In genomic region chr1:227542153-227543120, GRCh38 we compare ENCODE assay signal across 1 cellular context.
TF ChIP-seq lines count a peak whose summit lies in the region.

No MANE protein-coding gene starts in this region.

TF ChIP-seq in HepG2, 621 proteins besides CTCF, POLR2A, EP300 and RAD21 (continued from another document and continues in another):
- TF ChIP-seq ZNF574 (CRISPR knock-in tag; IDR thresholded peaks at IDR 0.05): peak; percentile 81
- TF ChIP-seq MED1 (CRISPR knock-in tag; IDR thresholded peaks at IDR 0.05): peak; percentile 54
- TF ChIP-seq GATAD1 (CRISPR knock-in tag; IDR thresholded peaks at IDR 0.05): 0 out of 2 replicates have a peak, but pooled peaks have one; percentile 13
- TF ChIP-seq DZIP1 (CRISPR knock-in tag; IDR thresholded peaks at IDR 0.05): peak; percentile 37; the same call in 1 of the 2 replicates
- TF ChIP-seq ZGPAT (CRISPR knock-in tag; IDR thresholded peaks at IDR 0.05): peak; percentile 30; the same call in 1 of the 2 replicates
- TF ChIP-seq YY1 (IDR thresholded peaks at IDR 0.05; ENCODE audit: insufficient read depth, insufficient replicate concordance, low read depth, low read length): peak; percentile 71
- peak; percentile 46; the same call in 1 of the 2 replicates for TF ChIP-seq YEATS2 (CRISPR knock-in tag; IDR thresholded peaks at IDR 0.05; ENCODE audit: borderline replicate concordance)
- TF ChIP-seq MYPOP (CRISPR knock-in tag; IDR thresholded peaks at IDR 0.05): peak; percentile 80; the same call in 1 of the 2 replicates
- 0 out of 2 replicates have a peak, but pooled peaks have one; percentile 36 for TF ChIP-seq ZNF639 (CRISPR knock-in tag; conservative IDR thresholded peaks at IDR 0.05)
- TF ChIP-seq HBP1 (CRISPR knock-in tag; IDR thresholded peaks at IDR 0.05; ENCODE audit: low read depth): 0 out of 2 replicates have a peak, but pooled peaks have one; percentile 32
- peak; percentile 40; the same call in 1 of the 2 replicates for TF ChIP-seq ZNF235 (CRISPR knock-in tag; IDR thresholded peaks at IDR 0.05; ENCODE audit: borderline replicate concordance)
- peak; percentile 73; the same call in 1 of the 2 replicates for TF ChIP-seq ZIK1 (CRISPR knock-in tag; IDR thresholded peaks at IDR 0.05; ENCODE audit: borderline replicate concordance, low read depth)
- no peak for TF ChIP-seq ZNF512 (CRISPR knock-in tag; IDR thresholded peaks at IDR 0.05)
- peak; percentile 59; the same call in 1 of the 2 replicates for TF ChIP-seq THAP11 (CRISPR knock-in tag; IDR thresholded peaks at IDR 0.05)
- peak; percentile 27 for TF ChIP-seq RBM39 (IDR thresholded peaks at IDR 0.05; ENCODE audit: low read depth, low read length, poor library complexity, severe bottlenecking)
- peak; percentile 86; the same call in 1 of the 2 replicates for TF ChIP-seq RFXAP (CRISPR knock-in tag; IDR thresholded peaks at IDR 0.05; ENCODE audit: borderline replicate concordance)
- peak; percentile 80 for TF ChIP-seq ERF (CRISPR knock-in tag; IDR thresholded peaks at IDR 0.05)
- TF ChIP-seq SIX4 (CRISPR knock-in tag; IDR thresholded peaks at IDR 0.05): 0 out of 2 replicates have a peak, but pooled peaks have one; percentile 33
- 0 out of 2 replicates have a peak, but pooled peaks have one; percentile 42 for TF ChIP-seq ATF3 (CRISPR knock-in tag; IDR thresholded peaks at IDR 0.05)
- no peak for TF ChIP-seq ATF6 (CRISPR knock-in tag; conservative IDR thresholded peaks at IDR 0.05)
- peak; percentile 87 for TF ChIP-seq ZMYM4 (CRISPR knock-in tag; IDR thresholded peaks at IDR 0.05)
- 0 out of 2 replicates have a peak, but pooled peaks have one; percentile 30 for TF ChIP-seq ZBTB43 (CRISPR knock-in tag; conservative IDR thresholded peaks at IDR 0.05)
- no peak for TF ChIP-seq E2F1 (CRISPR knock-in tag; IDR thresholded peaks at IDR 0.05)
- peak; percentile 20; the same call in 1 of the 2 replicates for TF ChIP-seq TFAP4 (IDR thresholded peaks at IDR 0.05; ENCODE audit: borderline replicate concordance, low read depth)
- no peak for TF ChIP-seq NONO (IDR thresholded peaks at IDR 0.05)
- TF ChIP-seq NONO (CRISPR knock-in tag; conservative IDR thresholded peaks at IDR 0.05): peak; percentile 64; the same call in 1 of the 2 replicates
- TF ChIP-seq ZNF563 (CRISPR knock-in tag; IDR thresholded peaks at IDR 0.05): peak; percentile 85; the same call in 1 of the 2 replicates
- peak; percentile 50 for TF ChIP-seq GABPA (IDR thresholded peaks at IDR 0.05; ENCODE audit: low read depth, low read length)
- peak; percentile 83 for TF ChIP-seq GABPA (CRISPR knock-in tag; IDR thresholded peaks at IDR 0.05; ENCODE audit: low read depth)
- peak; percentile 48; the same call in 1 of the 2 replicates for TF ChIP-seq ZFP90 (CRISPR knock-in tag; IDR thresholded peaks at IDR 0.05; ENCODE audit: borderline replicate concordance)
- no peak for TF ChIP-seq DNMT3B (CRISPR knock-in tag; conservative IDR thresholded peaks at IDR 0.05)
- peak in 1 of 2 experiments; percentile 62; a peak in 1 of 4 replicates for TF ChIP-seq KLF16 (CRISPR knock-in tag; IDR thresholded peaks at IDR 0.05)
- TF ChIP-seq ZNF777 (CRISPR knock-in tag; IDR thresholded peaks at IDR 0.05): peak; percentile 32; the same call in 1 of the 2 replicates
